Comparison of ENCODE assay signal across 17 cellular contexts in the genomic region with DNA sequence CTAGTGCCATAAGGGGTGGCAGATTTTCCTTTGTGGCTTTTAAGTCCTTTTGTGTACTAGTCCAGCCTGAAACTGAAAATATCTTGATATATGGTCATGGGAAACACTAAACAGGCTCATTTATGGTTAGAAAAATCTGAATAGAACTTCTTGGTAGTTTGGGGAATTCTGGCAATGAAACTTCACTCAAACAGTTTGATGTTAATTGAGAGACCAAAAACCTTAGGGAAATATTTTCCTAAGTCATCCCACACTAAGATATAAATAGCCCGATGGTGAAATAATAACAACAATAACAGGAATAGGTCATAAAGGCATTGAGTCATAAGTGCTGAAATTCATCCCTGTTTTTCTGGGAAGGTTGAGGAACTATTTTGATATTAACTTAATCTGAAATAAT.
A peak's percentile ranks its signal among the peaks of the same experiment; 100 is the strongest.
DNase-seq lines count a peak whose midpoint lies in the region; ATAC-seq, FAIRE-seq and TF ChIP-seq lines count a peak whose summit lies in the region.
"Had no signal": no experiment of that assay in that cellular context is flagged by ENCODE, and none has a peak within 500 bp of the region (broad histone marks: within the 10 kb centered on the region; RNA-seq: fewer than 3 reads in every experiment).

No MANE protein-coding gene starts in this region.

- WGBS in SK-N-SH (ENCODE audit: low lambda C conversion rate) = 6% methylated on average over 1 of the region's 1 CpG
- 63 to 81% methylated on average over 1 of the region's 1 CpG for WGBS in pancreas, 2 donors

- peaks cover 18% of the 10 kb centered on the region for H3K36me3 Mint-ChIP-seq in activated CD8-positive, alpha-beta T cell treated with anti-CD3 and anti-CD28 coated beads, Interleukin-2, amount 10 ng/mL, durations not matched to agents 7 days and 5 days (ENCODE audit: low read depth)

- peaks cover 20% of the 10 kb centered on the region for H3K9me3 Mint-ChIP-seq in activated CD8-positive, alpha-beta T cell treated with anti-CD3 and anti-CD28 coated beads, Interleukin-2, amount 10 ng/mL, durations not matched to agents 7 days and 5 days (ENCODE audit: insufficient read depth)

- H3K36me3 ChIP-seq in SK-N-SH (replicated peaks in 1 of 2; ENCODE audit: control insufficient read depth in 1 of 2, insufficient read depth in 2 of 2, low read length in 1 of 2) = no peaks in the 10 kb centered on the region
- no peaks in the 10 kb centered on the region for H3K36me3 ChIP-seq in pancreas
- H3K36me3 ChIP-seq: stomach had no signal

- no peak overlapping the region for H3K4me3 Mint-ChIP-seq in activated CD8-positive, alpha-beta T cell treated with anti-CD3 and anti-CD28 coated beads, Interleukin-2, amount 10 ng/mL, durations not matched to agents 7 days and 5 days
- H3K4me3 Mint-ChIP-seq: activated CD4-positive, alpha-beta memory T cell treated with anti-CD3 and anti-CD28 coated beads for 36 hours; activated naive CD4-positive, alpha-beta T cell treated with anti-CD3 and anti-CD28 coated beads, Interleukin-2, amount 50 U/mL, for 24 hours; immature natural killer cell; T-helper 17 cell had no signal

- no peaks in the 10 kb centered on the region for H3F3A ChIP-seq in SK-N-SH (replicated peaks; ENCODE audit: insufficient read depth)

- 0 out of 4 replicates have a peak, but pooled peaks of 1 of the 2 experiments have one; percentile 20 for TF ChIP-seq EP300 in SK-N-SH (IDR thresholded peaks at IDR 0.05; ENCODE audit: borderline replicate concordance in 1 of 2, low read depth in 1 of 2, low read length in 1 of 2)

- TF ChIP-seq RAD21 in SK-N-SH (IDR thresholded peaks at IDR 0.05; ENCODE audit: low read length) = no peak

- H3K4me1 Mint-ChIP-seq in activated CD8-positive, alpha-beta T cell treated with anti-CD3 and anti-CD28 coated beads, Interleukin-2, amount 10 ng/mL, durations not matched to agents 7 days and 5 days (ENCODE audit: low read depth) = peaks cover 4% of the 10 kb centered on the region
- H3K4me1 Mint-ChIP-seq: immature natural killer cell, T-helper 17 cell had no signal

- ATAC-seq in pancreas (peak in 1 of 4 donors; percentile 50), GM21390 (IDR thresholded peaks at IDR 0.05; ENCODE audit: unreplicated experiment) (no peak)
- ATAC-seq in activated CD8-positive, alpha-beta T cell treated with anti-CD3 and anti-CD28 coated beads, Interleukin-2, amount 10 ng/mL, durations not matched to agents 7 days and 5 days = no peak
- ATAC-seq: T-helper 17 cell had no signal

- no peak for TF ChIP-seq CTCF in SK-N-SH (IDR thresholded peaks at IDR 0.05)
- TF ChIP-seq CTCF in pancreas (IDR thresholded peaks at IDR 0.05) = no peak

- no peak overlapping the region for H3K9ac ChIP-seq in SK-N-SH

- H3K4me3 ChIP-seq in SK-N-SH (ENCODE audit: low read depth in 2 of 2, low read length in 1 of 2) (no peak overlapping the region), pancreas (no peak overlapping the region)
- H3K4me3 ChIP-seq: stomach had no signal

- CTCF ChIA-PET in SK-N-SH (lab: Yijun Ruan, JAX) = no interaction called here
- CTCF ChIA-PET in activated CD8-positive, alpha-beta T cell treated with anti-CD3 and anti-CD28 coated beads, Interleukin-2, amount 10 ng/mL, durations not matched to agents 7 days and 5 days (lab: Charles Lee) = no interaction called here

- no peak overlapping the region for H3K27ac Mint-ChIP-seq in activated CD8-positive, alpha-beta T cell treated with anti-CD3 and anti-CD28 coated beads, Interleukin-2, amount 10 ng/mL, durations not matched to agents 7 days and 5 days
- H3K27ac Mint-ChIP-seq: activated CD4-positive, alpha-beta memory T cell treated with anti-CD3 and anti-CD28 coated beads for 36 hours; immature natural killer cell; T-helper 17 cell had no signal

- H3K27ac ChIP-seq in SK-N-SH (ENCODE audit: low read depth in 2 of 2, low read length in 1 of 2) = peak overlapping the region; percentile 58 to 90; a peak in 3 of 4 replicates
- H3K27ac ChIP-seq in pancreas = no peak overlapping the region

- H3K79me2 ChIP-seq in SK-N-SH (ENCODE audit: insufficient read depth) = no peaks in the 10 kb centered on the region

- H3K9me3 ChIP-seq in SK-N-SH = no peaks in the 10 kb centered on the region
- H3K9me3 ChIP-seq in pancreas = no peaks in the 10 kb centered on the region

- peak; percentile 53 for FAIRE-seq in pancreas (lab: Jason Lieb, UNC)

- no peaks in the 10 kb centered on the region for H3K27me3 Mint-ChIP-seq in activated CD8-positive, alpha-beta T cell treated with anti-CD3 and anti-CD28 coated beads, Interleukin-2, amount 10 ng/mL, durations not matched to agents 7 days and 5 days (ENCODE audit: low read depth)
- H3K27me3 Mint-ChIP-seq: activated CD4-positive, alpha-beta memory T cell treated with anti-CD3 and anti-CD28 coated beads for 36 hours; activated naive CD4-positive, alpha-beta T cell treated with anti-CD3 and anti-CD28 coated beads, Interleukin-2, amount 50 U/mL, for 24 hours; T-helper 17 cell had no signal

- H3K9me2 ChIP-seq in SK-N-SH = no peaks in the 10 kb centered on the region

- intact Hi-C loops in pancreas (cut with DNase I) = no loop called here

- H2AFZ ChIP-seq in SK-N-SH (ENCODE audit: low read depth) = peak overlapping the region; percentile 61; the same call in 1 of the 2 replicates

- no peaks in the 10 kb centered on the region for H3K27me3 ChIP-seq in SK-N-SH (ENCODE audit: insufficient read depth)
- H3K27me3 ChIP-seq in pancreas = no peaks in the 10 kb centered on the region
- H3K27me3 ChIP-seq: stomach had no signal

- H4K20me1 ChIP-seq in SK-N-SH (ENCODE audit: insufficient read depth) = no peaks in the 10 kb centered on the region

- peaks cover 0 to 5% of the 10 kb centered on the region in 2 experiments; a peak in 1 of 4 replicates for H3K4me1 ChIP-seq in SK-N-SH (ENCODE audit: control insufficient read depth in 1 of 2, insufficient read depth in 2 of 2, low read depth in 1 of 2, low read length in 1 of 2)
- no peaks in the 10 kb centered on the region for H3K4me1 ChIP-seq in pancreas

- H3K4me2 ChIP-seq in SK-N-SH = peak overlapping the region; percentile 36; the same call in 1 of the 2 replicates

- DNase-seq in AG08395 (ENCODE audit: low spot score) = peak; percentile 62
- DNase-seq in SK-N-SH = no peak
- DNase-seq in fibroblast of peridontal ligament (ENCODE audit: extremely low read depth) = peak; percentile 81
- DNase-seq in pancreas = no peak
- DNase-seq in activated CD8-positive, alpha-beta T cell treated with anti-CD3 and anti-CD28 coated beads, Interleukin-2, amount 10 ng/mL, durations not matched to agents 7 days and 5 days = no peak
- DNase-seq in NCI-H1694 treated with DMSO at 0.1 percent for 48 hours (lab: John Stamatoyannopoulos, UW) = no peak
- no peak for DNase-seq in HuH-7.5 (ENCODE audit: low spot score)
- DNase-seq: ACHN; activated CD4-positive, alpha-beta memory T cell treated with anti-CD3 and anti-CD28 coated beads for 36 hours; immature natural killer cell; NCI-H146; nucleus accumbens; stimulated activated CD4-positive, alpha-beta T cell treated with anti-CD3 and anti-CD28 coated beads, Interleukin-4, amount 100 ng/mL, for 24 hours; stomach; T-helper 17 cell had no signal

- POLR2A ChIA-PET in SK-N-SH (lab: Yijun Ruan, JAX) = no interaction called here
- POLR2A ChIA-PET in activated CD8-positive, alpha-beta T cell treated with anti-CD3 and anti-CD28 coated beads, Interleukin-2, amount 10 ng/mL, durations not matched to agents 7 days and 5 days (lab: Charles Lee) = no interaction called here

TF ChIP-seq in SK-N-SH, 30 proteins besides CTCF, POLR2A, EP300 and RAD21:
- peak; percentile 39; the same call in 1 of the 2 replicates for TF ChIP-seq FOSL2 (IDR thresholded peaks at IDR 0.05; ENCODE audit: borderline replicate concordance, low read depth)
- TF ChIP-seq TCF12 (IDR thresholded peaks at IDR 0.05) = peak; percentile 14; the same call in 1 of the 2 replicates
- TF ChIP-seq, protein P1, sequence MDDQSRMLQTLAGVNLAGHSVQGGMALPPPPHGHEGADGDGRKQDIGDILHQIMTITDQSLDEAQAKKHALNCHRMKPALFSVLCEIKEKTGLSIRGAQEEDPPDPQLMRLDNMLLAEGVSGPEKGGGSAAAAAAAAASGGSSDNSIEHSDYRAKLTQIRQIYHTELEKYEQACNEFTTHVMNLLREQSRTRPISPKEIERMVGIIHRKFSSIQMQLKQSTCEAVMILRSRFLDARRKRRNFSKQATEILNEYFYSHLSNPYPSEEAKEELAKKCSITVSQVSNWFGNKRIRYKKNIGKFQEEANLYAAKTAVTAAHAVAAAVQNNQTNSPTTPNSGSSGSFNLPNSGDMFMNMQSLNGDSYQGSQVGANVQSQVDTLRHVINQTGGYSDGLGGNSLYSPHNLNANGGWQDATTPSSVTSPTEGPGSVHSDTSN (IDR thresholded peaks at IDR 0.05) = peak; percentile 24; the same call in 1 of the 2 replicates
- TF ChIP-seq MEF2A (IDR thresholded peaks at IDR 0.05; ENCODE audit: borderline replicate concordance, low read depth) = peak; percentile 84
- no peak for TF ChIP-seq TAF1 (IDR thresholded peaks at IDR 0.05; ENCODE audit: borderline replicate concordance, low read depth, low read length)
- no peak for TF ChIP-seq CHD2 (IDR thresholded peaks at IDR 0.05; ENCODE audit: low read length, partially characterized antibody)
- TF ChIP-seq SMC3 (IDR thresholded peaks at IDR 0.05; ENCODE audit: low read depth, low read length) = no peak
- TF ChIP-seq JUND (IDR thresholded peaks at IDR 0.05) = peak; percentile 39; the same call in 1 of the 2 replicates
- 0 out of 2 replicates have a peak, but pooled peaks have one; percentile 14 for TF ChIP-seq TEAD4 (IDR thresholded peaks at IDR 0.05; ENCODE audit: borderline replicate concordance, insufficient read depth)
- peak; percentile 30; the same call in 1 of the 2 replicates for TF ChIP-seq RXRA (IDR thresholded peaks at IDR 0.05; ENCODE audit: borderline replicate concordance, low read depth)
- TF ChIP-seq POLR2AphosphoS5 (IDR thresholded peaks at IDR 0.05; ENCODE audit: low read depth, low read length) = peak; percentile 13; the same call in 1 of the 2 replicates
- no peak for TF ChIP-seq RCOR1 (IDR thresholded peaks at IDR 0.05; ENCODE audit: low read length)

Comparison
In these comparisons a context has a peak if more than half of its experiments do, and no peak if none do; other contexts are left out.
1. DNase-seq: peak in AG08395 (single experiment) and fibroblast of peridontal ligament (single experiment); none in SK-N-SH (single experiment), pancreas (0 of 6), activated CD8-positive, alpha-beta T cell treated with anti-CD3 and anti-CD28 coated beads, Interleukin-2, amount 10 ng/mL, durations not matched to agents 7 days and 5 days (single experiment), NCI-H1694 treated with DMSO at 0.1 percent for 48 hours (single experiment) and HuH-7.5 (single experiment).
2. H3K27ac ChIP-seq: peak in SK-N-SH (2 of 2); none in pancreas (0 of 4).